ENCODE assay signal across 8 cellular contexts in the genomic region with DNA sequence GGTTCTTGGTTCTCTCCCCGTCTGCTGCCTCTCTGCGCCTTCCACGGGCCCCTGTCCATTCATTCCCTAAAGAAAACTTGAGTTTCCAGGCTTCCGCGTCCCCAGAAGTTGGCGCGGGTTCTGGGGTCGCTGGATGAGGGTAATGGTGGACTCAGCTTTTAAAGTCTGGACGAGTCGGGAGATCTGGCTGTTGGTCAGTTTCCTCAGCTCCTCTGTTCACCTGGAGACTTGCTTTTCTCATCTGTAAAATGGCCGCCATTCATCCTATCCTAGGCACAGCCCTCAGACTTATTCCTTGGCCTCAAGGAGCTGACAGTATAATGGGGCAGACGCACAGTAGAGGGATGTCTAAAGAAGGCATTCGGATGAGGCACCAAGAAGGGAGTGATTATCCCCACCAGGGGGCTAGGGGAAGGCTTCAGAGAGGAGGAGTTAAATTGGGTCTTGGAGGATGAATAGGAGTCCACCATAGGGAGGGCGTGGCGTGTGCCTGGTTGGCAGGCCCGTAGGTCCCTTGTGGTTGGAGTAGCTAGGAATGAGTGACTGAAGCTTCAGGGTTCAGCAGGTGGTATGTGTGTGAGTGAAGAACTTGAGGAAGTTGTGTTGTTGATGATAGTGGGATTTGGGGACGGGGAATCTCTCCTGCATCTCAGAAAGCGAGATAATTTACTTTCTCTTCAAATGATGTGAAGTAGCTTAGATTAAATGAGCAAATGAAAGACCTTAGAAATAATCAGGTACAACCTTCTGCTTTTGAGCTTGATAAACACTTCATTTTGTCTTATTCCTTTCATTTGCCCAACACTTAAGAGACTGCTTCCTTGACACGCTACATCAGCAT. TPM values are rescaled to one million over a fixed set of nuclear protein-coding genes. Genes with fewer than 3 reads are reported as not detected.
DNase-seq lines count a peak whose midpoint lies in the region; ATAC-seq and TF ChIP-seq lines count a peak whose summit lies in the region.

No MANE protein-coding gene starts in this region.

- peaks cover 5% of the 10 kb centered on the region for H3K36me3 Mint-ChIP-seq in neural progenitor cell

- H3F3A ChIP-seq in neural progenitor cell (ENCODE audit: low read depth): peaks cover 29% of the 10 kb centered on the region

- no peaks in the 10 kb centered on the region for H3K9me3 Mint-ChIP-seq in neural progenitor cell

- H3K27ac ChIP-seq in HL-60 (replicated peaks) (peak overlapping the region; percentile 93), neural progenitor cell (peak overlapping the region; percentile 83)

- peaks cover 26% of the 10 kb centered on the region for H3K79me2 ChIP-seq in neural progenitor cell (ENCODE audit: low read depth)

- H3K4me1 Mint-ChIP-seq in neural progenitor cell: peaks cover 17% of the 10 kb centered on the region

- H3K4me3 ChIP-seq in HL-60 (replicated peaks; ENCODE audit: insufficient read depth, low read length): peak overlapping the region; percentile 88
- H3K4me3 ChIP-seq in WI38 (ENCODE audit: low read depth, low read length): peak overlapping the region; percentile 89
- H3K4me3 ChIP-seq in neural progenitor cell: peak overlapping the region; percentile 81

- H3K9ac ChIP-seq in neural progenitor cell: peak overlapping the region; percentile 81

- H3K36me3 ChIP-seq in neural progenitor cell: no peaks in the 10 kb centered on the region

- H3K4me2 ChIP-seq in neural progenitor cell: peak overlapping the region; percentile 74

- ATAC-seq in esophagus mucosa: peak; percentile 2

- H3K9me3 ChIP-seq in neural progenitor cell (ENCODE audit: low read depth): no peaks in the 10 kb centered on the region

- no peaks in the 10 kb centered on the region for H3K27me3 Mint-ChIP-seq in neural progenitor cell (ENCODE audit: insufficient read depth, low read depth)

- H3K27me3 ChIP-seq in HL-60 (ENCODE audit: insufficient read depth, poor library complexity, severe bottlenecking): no peaks in the 10 kb centered on the region
- H3K27me3 ChIP-seq in neural progenitor cell: no peaks in the 10 kb centered on the region

- peak overlapping the region; percentile 28 for H3K27ac Mint-ChIP-seq in neural progenitor cell

- no peaks in the 10 kb centered on the region for H3K4me1 ChIP-seq in neural progenitor cell

- TF ChIP-seq CTCF in HL-60 (IDR thresholded peaks at IDR 0.05; ENCODE audit: insufficient read depth, low read length) (no peak), WI38 (IDR thresholded peaks at IDR 0.05; ENCODE audit: low read depth, low read length) (no peak), neural progenitor cell (IDR thresholded peaks at IDR 0.05) (peak; percentile 38)

- H3K4me3 Mint-ChIP-seq in neural progenitor cell: peak overlapping the region; percentile 89

- peaks cover 5% of the 10 kb centered on the region for H4K20me1 ChIP-seq in neural progenitor cell (ENCODE audit: low read depth)

- DNase-seq in COR-L47 (lab: John Stamatoyannopoulos, UW): peak; percentile 3
- DNase-seq in HL-60 (ENCODE audit: low read depth in 1 of 2, low spot score in 1 of 2): peak; percentile 76 to 84
- peak; percentile 88 for DNase-seq in neural progenitor cell (ENCODE audit: low spot score)
- no peak for DNase-seq in superior temporal gyrus (ENCODE audit: extremely low spot score)
- no peak for DNase-seq in HT-29 (ENCODE audit: low spot score)
- DNase-seq in NCI-H187 (lab: John Stamatoyannopoulos, UW): no peak

- peak overlapping the region; percentile 94 for H2AFZ ChIP-seq in neural progenitor cell (replicated peaks)

RNA-seq across cellular contexts. Expression of a gene that starts 0.7 kb away (rescaled TPM):
- total RNA-seq in esophagus mucosa (43.2 TPM), neural progenitor cell (ENCODE audit: low replicate concordance) (47.3 and 57.1 TPM in 2 replicates)
- total RNA-seq in HT-29 (2014; rRNA removed; shearing (Covaris generic)): 0.65 and 1.7 TPM in 2 replicates

RNA-seq across cellular contexts. Expression of a gene that starts 32.4 kb away (rescaled TPM):
- total RNA-seq in esophagus mucosa: 6.2 TPM
- 21.5 and 32.7 TPM in 2 replicates for total RNA-seq in neural progenitor cell (ENCODE audit: low replicate concordance)
- 3.4 and 4.8 TPM in 2 replicates for total RNA-seq in HT-29 (2014; rRNA removed; shearing (Covaris generic))

RNA-seq across cellular contexts. Expression of a gene that starts 34.3 kb away (rescaled TPM):
- total RNA-seq in esophagus mucosa (29.9 TPM), neural progenitor cell (ENCODE audit: low replicate concordance) (43.0 and 43.4 TPM in 2 replicates)
- 64.4 and 67.2 TPM in 2 replicates for total RNA-seq in HT-29 (2014; rRNA removed; shearing (Covaris generic))

Comparison
In these comparisons a context has a peak if more than half of its experiments do, and no peak if none do; other contexts are left out.
1. DNase-seq: peak in COR-L47 (single experiment), HL-60 (2 of 2) and neural progenitor cell (single experiment); none in superior temporal gyrus (single experiment), HT-29 (single experiment) and NCI-H187 (0 of 2).
2. RNA of a gene that starts 0.7 kb away (total RNA-seq): 47.3 to 57.1 TPM in neural progenitor cell and 43.2 TPM in esophagus mucosa (single experiment); 0.65 to 1.7 TPM in HT-29; every median in the first group is over 10 times any median in the second.
3. Peak in every context shown above with its lines, with median percentiles within 50 percentile points of each other: H3K4me3 ChIP-seq.